In the genomic region with DNA sequence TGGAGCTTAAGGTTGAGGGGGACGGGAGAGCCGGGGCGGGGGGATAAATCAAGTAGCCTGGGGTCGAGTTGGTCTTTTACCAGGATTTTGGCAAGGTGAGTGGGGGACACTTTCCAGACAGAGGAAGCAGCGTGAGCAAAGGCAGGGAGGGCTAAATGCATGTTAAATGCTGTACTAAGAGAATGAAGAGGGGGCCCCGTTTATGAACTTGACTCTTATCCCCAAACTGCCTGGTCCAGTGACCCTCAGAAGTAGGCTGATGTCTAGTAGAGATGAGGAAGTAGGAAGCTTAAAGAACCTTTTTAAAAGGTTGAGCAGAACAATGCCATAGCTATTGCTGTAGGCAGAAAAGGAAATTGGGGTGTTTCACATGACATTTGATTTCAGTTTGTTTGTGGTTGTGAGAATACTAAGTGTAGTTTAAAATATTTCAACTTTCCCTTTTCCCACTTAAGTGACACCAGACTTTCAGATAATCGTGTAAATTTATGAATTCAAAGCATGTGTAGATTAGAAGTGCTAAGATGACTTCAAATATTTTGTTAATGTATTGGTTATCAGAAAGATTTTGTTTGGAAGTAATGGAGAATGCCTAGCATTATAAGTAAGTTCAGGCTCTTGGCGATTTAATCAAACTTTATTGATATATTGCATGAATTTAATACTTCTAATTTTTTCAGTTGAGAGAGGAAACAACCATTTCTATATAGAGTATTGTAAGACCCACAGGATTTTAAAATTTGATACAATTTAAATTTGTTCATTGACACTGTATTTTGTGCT, we compare ENCODE assay signal across 8 cellular contexts. TPM values are rescaled to one million over a fixed set of nuclear protein-coding genes. Genes with fewer than 3 reads are reported as not detected.
DNase-seq lines count a peak whose midpoint lies in the region; ATAC-seq and TF ChIP-seq lines count a peak whose summit lies in the region.

No MANE protein-coding gene starts in this region.

- no peaks in the 10 kb centered on the region for H3K27me3 ChIP-seq in muscle layer of colon (ENCODE audit: control insufficient read depth in 1 of 2, insufficient read depth in 2 of 2, low read length in 2 of 2)

- H3K36me3 ChIP-seq in muscle layer of colon (ENCODE audit: insufficient read depth, low read length) = no peaks in the 10 kb centered on the region

- TF ChIP-seq CTCF in coronary artery (IDR thresholded peaks at IDR 0.05) = no peak

- H3K9me3 ChIP-seq in muscle layer of colon (ENCODE audit: low read length) = no peaks in the 10 kb centered on the region

- ATAC-seq in HG02870 (IDR thresholded peaks at IDR 0.05; ENCODE audit: unreplicated experiment) (peak; percentile 31), GM21515 (IDR thresholded peaks at IDR 0.05; ENCODE audit: unreplicated experiment) (no peak)

- H3K4me3 ChIP-seq in coronary artery (peak overlapping the region; percentile 96), muscle layer of colon (ENCODE audit: low read depth in 1 of 2, low read length in 2 of 2) (peak overlapping the region; percentile 72 to 78)

- peaks cover 12% of the 10 kb centered on the region for H3K4me1 ChIP-seq in muscle layer of colon (ENCODE audit: insufficient read depth, low read length)

- H3K27ac ChIP-seq in coronary artery = peak overlapping the region; percentile 92 to 96
- H3K27ac ChIP-seq in muscle layer of colon (ENCODE audit: low read depth, low read length) = peak overlapping the region; percentile 86

- DNase-seq in activated naive CD4-positive, alpha-beta T cell treated with Interleukin-2 at 50 U/mL for 16 hours = peak; percentile 14
- DNase-seq in activated naive CD4-positive, alpha-beta T cell (lab: John Stamatoyannopoulos, UW) = no peak
- DNase-seq in SIG-M5 (lab: John Stamatoyannopoulos, UW) = peak; percentile 38
- no peak for DNase-seq in coronary artery (ENCODE audit: low spot score)
- no peak for DNase-seq in mesenteric fat pad (ENCODE audit: low spot score)

- peak overlapping the region; percentile 88 for H3K9ac ChIP-seq in muscle layer of colon (ENCODE audit: low read length)

RNA-seq across cellular contexts. Expression of gene REL, which starts 1.8 kb away (rescaled TPM):
- total RNA-seq in mesenteric fat pad = 24.5 TPM

Comparison
In these comparisons a context has a peak if more than half of its experiments do, and no peak if none do; other contexts are left out.
1. DNase-seq: peak in activated naive CD4-positive, alpha-beta T cell treated with Interleukin-2 at 50 U/mL for 16 hours (single experiment) and SIG-M5 (single experiment); none in activated naive CD4-positive, alpha-beta T cell (0 of 4), coronary artery (single experiment) and mesenteric fat pad (single experiment).